In the genomic region with DNA sequence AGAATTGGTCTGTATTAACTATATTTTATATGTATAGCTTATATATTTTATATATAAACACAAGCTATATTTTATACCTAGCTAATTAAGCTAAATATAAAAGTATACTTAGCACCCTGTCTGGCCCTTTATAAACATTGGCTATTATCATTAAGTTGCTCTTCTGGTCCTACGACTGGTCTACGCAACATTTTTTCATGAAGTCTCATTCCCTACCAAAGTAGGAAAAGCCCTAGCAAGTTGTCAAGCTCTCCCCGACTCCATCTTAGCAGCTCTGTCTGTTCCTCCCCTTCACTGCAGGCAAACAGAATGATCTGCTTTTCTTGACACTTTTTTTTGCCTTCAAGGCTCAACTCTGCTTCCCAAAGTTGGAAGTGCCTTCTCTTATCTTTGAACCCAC, we compare ENCODE assay signal across 19 cellular contexts. TPM values are rescaled to one million over a fixed set of nuclear protein-coding genes. Genes with fewer than 3 reads are reported as not detected.
DNase-seq lines count a peak whose midpoint lies in the region; ATAC-seq and TF ChIP-seq lines count a peak whose summit lies in the region.
"Had no signal": no experiment of that assay in that cellular context is flagged by ENCODE, and none has a peak within 500 bp of the region (broad histone marks: within the 10 kb centered on the region; RNA-seq: fewer than 3 reads in every experiment).

No MANE protein-coding gene starts in this region.

- H4K20me1 ChIP-seq in PC-9 (ENCODE audit: insufficient read depth) = no peaks in the 10 kb centered on the region
- H4K20me1 ChIP-seq in SK-N-SH (ENCODE audit: insufficient read depth) = no peaks in the 10 kb centered on the region
- H4K20me1 ChIP-seq: BLaER1 treated with 17β-estradiol and CSF1 and Interleukin-3, amounts not matched to agents 10 nM and 100 nM had no signal

- no peak overlapping the region for H3K9ac ChIP-seq in SK-N-SH
- H3K9ac ChIP-seq: BLaER1 treated with 17β-estradiol and CSF1 and Interleukin-3, amounts not matched to agents 10 nM and 100 nM had no signal

- peak; percentile 47 to 66 for DNase-seq in T47D (ENCODE audit: low read depth in 1 of 2, low spot score in 1 of 2)
- DNase-seq in breast epithelium (ENCODE audit: low spot score in 2 of 2) = no peak
- DNase-seq in PC-9 = peak; percentile 11 to 51
- DNase-seq in epithelial cell of esophagus (ENCODE audit: low read depth) = peak; percentile 69
- DNase-seq in sciatic nerve (ENCODE audit: low spot score) = no peak
- DNase-seq in NCI-H1694 treated with DMSO at 0.1 percent for 48 hours (lab: John Stamatoyannopoulos, UW) = no peak
- DNase-seq in SK-N-SH = no peak
- DNase-seq: AML-193; Caco-2; Calu3; CD4-positive, alpha-beta T cell; CD8-positive, alpha-beta T cell; DMS79 treated with DMSO at 0.1 percent for 48 hours; GF-D8 had no signal

- POLR2A ChIA-PET in PC-9 (lab: Charles Lee; ENCODE audit: unreplicated experiment) (no interaction called here), SK-N-SH (lab: Yijun Ruan, JAX) (no interaction called here)

- TF ChIP-seq POLR2A in breast epithelium (IDR thresholded peaks at IDR 0.05) = no peak

- BruUV-seq in PC-9 (replicated peaks; lab: Mats Ljungman, UMichigan) = no TSS peak

- intact Hi-C loops in breast epithelium (cut with DNase I; ENCODE audit: low total_unique reads) = no loop called here
- intact Hi-C loops in PC-9 (cut with micrococcal nuclease; ENCODE audit: unreplicated experiment) = no loop called here
- intact Hi-C loops in sciatic nerve (cut with DNase I) = no loop called here

- peak overlapping the region; percentile 47 for H3K4me2 ChIP-seq in PC-9
- H3K4me2 ChIP-seq in SK-N-SH = no peak overlapping the region
- H3K4me2 ChIP-seq: A549; BLaER1 treated with 17β-estradiol and CSF1 and Interleukin-3, amounts not matched to agents 10 nM and 100 nM had no signal

- H3K4me1 ChIP-seq in breast epithelium = no peaks in the 10 kb centered on the region
- H3K4me1 ChIP-seq in PC-9 (replicated peaks; ENCODE audit: insufficient read depth) = peaks cover 4% of the 10 kb centered on the region
- no peaks in the 10 kb centered on the region; a peak in 1 of 4 replicates for H3K4me1 ChIP-seq in SK-N-SH (ENCODE audit: control insufficient read depth in 1 of 2, insufficient read depth in 2 of 2, low read depth in 1 of 2, low read length in 1 of 2)
- H3K4me1 ChIP-seq: A549; BLaER1 treated with 17β-estradiol and CSF1 and Interleukin-3, amounts not matched to agents 10 nM and 100 nM; Caco-2 had no signal

- H3K9me2 ChIP-seq in PC-9 (ENCODE audit: insufficient read depth) = no peaks in the 10 kb centered on the region
- H3K9me2 ChIP-seq in SK-N-SH = no peaks in the 10 kb centered on the region

- H3K4me3 ChIP-seq in breast epithelium (no peak overlapping the region), PC-9 (no peak overlapping the region), epithelial cell of esophagus (ENCODE audit: low read length) (no peak overlapping the region), SK-N-SH (ENCODE audit: low read depth in 2 of 2, low read length in 1 of 2) (no peak overlapping the region)
- H3K4me3 ChIP-seq: A549; BLaER1 treated with 17β-estradiol and CSF1 and Interleukin-3, amounts not matched to agents 10 nM and 100 nM had no signal

- in situ Hi-C loops in T47D (cut with HindIII; ENCODE audit: low pct_unique_long_range_greater_than_20kb, low sequenced_read_pairs) = no loop called here

- H2AFZ ChIP-seq in PC-9 = peak overlapping the region; percentile 56
- H2AFZ ChIP-seq in SK-N-SH (ENCODE audit: low read depth) = no peak overlapping the region

- H3F3A ChIP-seq in PC-9 (ENCODE audit: insufficient read depth, low read depth) (no peaks in the 10 kb centered on the region), SK-N-SH (replicated peaks; ENCODE audit: insufficient read depth) (no peaks in the 10 kb centered on the region)

- ATAC-seq in esophagus mucosa (peak; percentile 67), sciatic nerve (no peak)
- ATAC-seq: A549; CD8-positive, alpha-beta T cell had no signal

- TF ChIP-seq EP300 in SK-N-SH (IDR thresholded peaks at IDR 0.05; ENCODE audit: borderline replicate concordance in 1 of 2, low read depth in 1 of 2, low read length in 1 of 2) = no peak

- WGBS in SK-N-SH (ENCODE audit: low lambda C conversion rate) = 91% methylated on average over 3 of the region's 3 CpGs

- TF ChIP-seq CTCF in breast epithelium (IDR thresholded peaks at IDR 0.05) = no peak
- TF ChIP-seq CTCF in PC-9 (conservative IDR thresholded peaks at IDR 0.05) = no peak
- no peak for TF ChIP-seq CTCF in epithelial cell of esophagus (IDR thresholded peaks at IDR 0.05; ENCODE audit: insufficient read depth, low read depth, low read length, missing control alignments)
- TF ChIP-seq CTCF in SK-N-SH (IDR thresholded peaks at IDR 0.05) = no peak

- CTCF ChIA-PET in PC-9 (lab: Charles Lee) = no interaction called here
- CTCF ChIA-PET in SK-N-SH (lab: Yijun Ruan, JAX) = interaction anchor here (1.2 kb wide), 1 partner anchor 58 kb away, joined by 3 read pairs; no protein-coding TSS in a partner anchor

- H3K9me3 ChIP-seq in breast epithelium (no peaks in the 10 kb centered on the region), PC-9 (ENCODE audit: insufficient read depth, low read depth) (no peaks in the 10 kb centered on the region), SK-N-SH (no peaks in the 10 kb centered on the region)
- H3K9me3 ChIP-seq: A549, Caco-2 had no signal

- no peak overlapping the region for H3K27ac ChIP-seq in breast epithelium
- no peak overlapping the region for H3K27ac ChIP-seq in PC-9
- H3K27ac ChIP-seq in SK-N-SH (ENCODE audit: low read depth in 2 of 2, low read length in 1 of 2) = no peak overlapping the region
- H3K27ac ChIP-seq: 22Rv1; A549; BLaER1 treated with 17β-estradiol and CSF1 and Interleukin-3, amounts not matched to agents 10 nM and 100 nM; C4-2B had no signal

- H3K27me3 ChIP-seq in breast epithelium (no peaks in the 10 kb centered on the region), PC-9 (ENCODE audit: insufficient read depth, low read depth) (no peaks in the 10 kb centered on the region), SK-N-SH (ENCODE audit: insufficient read depth) (no peaks in the 10 kb centered on the region)
- H3K27me3 ChIP-seq: BLaER1 treated with 17β-estradiol and CSF1 and Interleukin-3, amounts not matched to agents 10 nM and 100 nM had no signal

- H3K36me3 ChIP-seq in breast epithelium = no peaks in the 10 kb centered on the region
- no peaks in the 10 kb centered on the region for H3K36me3 ChIP-seq in PC-9 (ENCODE audit: low read depth)
- H3K36me3 ChIP-seq in SK-N-SH (replicated peaks in 1 of 2; ENCODE audit: control insufficient read depth in 1 of 2, insufficient read depth in 2 of 2, low read length in 1 of 2) = no peaks in the 10 kb centered on the region
- H3K36me3 ChIP-seq: BLaER1 treated with 17β-estradiol and CSF1 and Interleukin-3, amounts not matched to agents 10 nM and 100 nM had no signal

- no peaks in the 10 kb centered on the region for H3K79me2 ChIP-seq in PC-9 (ENCODE audit: low read depth)
- H3K79me2 ChIP-seq in SK-N-SH (ENCODE audit: insufficient read depth) = no peaks in the 10 kb centered on the region

- no peak for TF ChIP-seq RAD21 in SK-N-SH (IDR thresholded peaks at IDR 0.05; ENCODE audit: low read length)

TF ChIP-seq in SK-N-SH, 30 proteins besides CTCF, POLR2A, EP300 and RAD21 (continues in another document):
- TF ChIP-seq GABPA (IDR thresholded peaks at IDR 0.05; ENCODE audit: low read depth) (no peak), RXRA (IDR thresholded peaks at IDR 0.05; ENCODE audit: borderline replicate concordance, low read depth) (no peak), ELF1 (IDR thresholded peaks at IDR 0.05) (no peak), FOXM1 (IDR thresholded peaks at IDR 0.05; ENCODE audit: low read depth) (no peak), TAF1 (IDR thresholded peaks at IDR 0.05; ENCODE audit: borderline replicate concordance, low read depth, low read length) (no peak), POLR2AphosphoS5 (IDR thresholded peaks at IDR 0.05; ENCODE audit: low read depth, low read length) (no peak), USF2 (IDR thresholded peaks at IDR 0.05; ENCODE audit: borderline replicate concordance, low read depth, low read length) (no peak)
- TF ChIP-seq, protein P1, sequence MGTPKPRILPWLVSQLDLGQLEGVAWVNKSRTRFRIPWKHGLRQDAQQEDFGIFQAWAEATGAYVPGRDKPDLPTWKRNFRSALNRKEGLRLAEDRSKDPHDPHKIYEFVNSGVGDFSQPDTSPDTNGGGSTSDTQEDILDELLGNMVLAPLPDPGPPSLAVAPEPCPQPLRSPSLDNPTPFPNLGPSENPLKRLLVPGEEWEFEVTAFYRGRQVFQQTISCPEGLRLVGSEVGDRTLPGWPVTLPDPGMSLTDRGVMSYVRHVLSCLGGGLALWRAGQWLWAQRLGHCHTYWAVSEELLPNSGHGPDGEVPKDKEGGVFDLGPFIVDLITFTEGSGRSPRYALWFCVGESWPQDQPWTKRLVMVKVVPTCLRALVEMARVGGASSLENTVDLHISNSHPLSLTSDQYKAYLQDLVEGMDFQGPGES (IDR thresholded peaks at IDR 0.05; ENCODE audit: low read depth, low read length) = no peak
- TF ChIP-seq, protein P2, sequence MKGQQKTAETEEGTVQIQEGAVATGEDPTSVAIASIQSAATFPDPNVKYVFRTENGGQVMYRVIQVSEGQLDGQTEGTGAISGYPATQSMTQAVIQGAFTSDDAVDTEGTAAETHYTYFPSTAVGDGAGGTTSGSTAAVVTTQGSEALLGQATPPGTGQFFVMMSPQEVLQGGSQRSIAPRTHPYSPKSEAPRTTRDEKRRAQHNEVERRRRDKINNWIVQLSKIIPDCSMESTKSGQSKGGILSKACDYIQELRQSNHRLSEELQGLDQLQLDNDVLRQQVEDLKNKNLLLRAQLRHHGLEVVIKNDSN (IDR thresholded peaks at IDR 0.05; ENCODE audit: borderline replicate concordance, low read depth) = no peak

RNA-seq across cellular contexts. Expression of gene ELK3, which starts 36.7 kb away (rescaled TPM):
- 10 to 100 TPM; 13.9 to 28.5 (median 16.5) TPM for total RNA-seq in breast epithelium
- 48.0 and 52.3 TPM in 2 replicates for total RNA-seq in PC-9 (2021)
- total RNA-seq in esophagus mucosa = 45.4 TPM
- 30.2 TPM for total RNA-seq in sciatic nerve
- polyA plus RNA-seq in SK-N-SH (2012; rRNA removed) = 33.1 and 33.8 TPM in 2 replicates
- polyA plus RNA-seq in SK-N-SH (2012; cell fraction: cytosol; rRNA removed) = 41.2 and 43.2 TPM in 2 replicates
- polyA plus RNA-seq in SK-N-SH (2012; cell fraction: nucleus; rRNA removed) = 11.3 and 16.9 TPM in 2 replicates

Comparison
In these comparisons a context has a peak if more than half of its experiments do, and no peak if none do; other contexts are left out.
1. DNase-seq: peak in T47D (2 of 2), PC-9 (2 of 2) and epithelial cell of esophagus (single experiment); none in breast epithelium (0 of 2), sciatic nerve (single experiment), NCI-H1694 treated with DMSO at 0.1 percent for 48 hours (single experiment) and SK-N-SH (single experiment).